3 cellular contexts compared by ENCODE assay signal in the genomic region with DNA sequence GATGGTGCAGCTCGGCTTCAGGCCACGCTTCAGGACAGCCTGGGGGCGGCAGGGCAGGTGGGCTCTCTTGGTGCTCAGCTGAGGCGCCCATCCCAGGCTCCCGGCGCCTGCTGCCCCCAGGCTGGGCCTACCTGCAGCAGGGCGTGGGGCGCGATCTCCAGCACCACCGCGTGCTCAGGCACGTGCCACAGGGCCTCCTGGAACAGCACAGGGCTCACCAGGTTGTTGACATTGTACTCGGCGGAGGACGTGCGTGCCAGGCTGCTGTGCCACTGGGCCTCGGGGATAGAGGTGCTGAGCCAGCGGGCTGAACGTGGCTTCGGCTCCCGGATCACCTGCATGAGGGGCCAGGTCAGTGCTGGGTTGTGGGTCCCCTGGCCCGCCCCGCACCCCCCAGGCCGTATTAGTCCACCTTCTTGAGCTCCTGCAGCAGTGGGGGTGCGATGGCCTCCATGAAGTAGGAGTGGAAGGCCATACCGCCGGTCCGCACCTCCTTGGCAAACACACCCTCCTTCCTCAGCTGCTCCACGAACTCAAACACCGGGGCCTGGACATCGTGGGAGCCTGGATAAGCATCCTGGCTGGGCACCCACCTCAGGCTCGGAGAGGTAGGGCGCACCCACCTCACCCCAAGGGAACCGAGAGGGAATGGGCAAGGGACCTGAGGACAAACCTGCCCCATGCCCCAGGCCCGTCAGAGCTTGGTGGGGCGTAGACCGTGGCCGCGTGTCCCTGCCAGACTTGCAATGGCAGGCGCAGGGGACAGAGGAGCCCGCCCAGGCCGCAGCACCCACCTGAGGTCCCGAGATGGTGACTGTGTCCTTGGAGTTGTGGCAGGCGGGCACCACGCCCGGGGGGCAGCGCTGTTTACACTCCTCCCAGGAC.
TF ChIP-seq lines count a peak whose summit lies in the region.

No MANE protein-coding gene starts in this region.

TF ChIP-seq in HCT116, 20 proteins besides CTCF, POLR2A, EP300 and RAD21:
- TF ChIP-seq FOSL1 (IDR thresholded peaks at IDR 0.05; ENCODE audit: low read depth) (no peak), SRF (IDR thresholded peaks at IDR 0.05; ENCODE audit: low read depth) (no peak), ZNF274 (IDR thresholded peaks at IDR 0.05; ENCODE audit: low read depth, low read length) (no peak), SP1 (IDR thresholded peaks at IDR 0.05; ENCODE audit: low read depth) (no peak), YY1 (IDR thresholded peaks at IDR 0.05; ENCODE audit: extremely low read depth, insufficient replicate concordance, low read depth, low read length) (no peak), CBX3 (IDR thresholded peaks at IDR 0.05; ENCODE audit: low read depth) (no peak), EGR1 (IDR thresholded peaks at IDR 0.05; ENCODE audit: low read depth) (no peak), MAX (IDR thresholded peaks at IDR 0.05) (no peak), TCF7L2 (IDR thresholded peaks at IDR 0.05; ENCODE audit: borderline replicate concordance, extremely low read depth, insufficient read depth, insufficient read length) (no peak)

TF ChIP-seq in K562, 482 proteins besides CTCF, POLR2A, EP300 and RAD21:
- TF ChIP-seq RBM22 (IDR thresholded peaks at IDR 0.05; ENCODE audit: low read depth, low read length, poor library complexity, severe bottlenecking) (peak; percentile 49), RBFOX2 (IDR thresholded peaks at IDR 0.05; ENCODE audit: low read depth, low read length) (peak; percentile 70), ZNF146 (CRISPR knock-in tag; IDR thresholded peaks at IDR 0.05; ENCODE audit: unreplicated experiment) (peak; percentile 3), U2AF1 (optimal IDR thresholded peaks at IDR 0.05; ENCODE audit: low read depth, low read length) (no peak), ZFP36 (IDR thresholded peaks at IDR 0.05; ENCODE audit: low read depth, low read length, partially characterized antibody) (no peak), ASH1L (IDR thresholded peaks at IDR 0.05; ENCODE audit: borderline replicate concordance, low read depth, partially characterized antibody) (no peak), RCOR1 (IDR thresholded peaks at IDR 0.05; ENCODE audit: borderline replicate concordance in 1 of 2, low read depth in 2 of 2, low read length in 2 of 2) (no peak), CBX8 (IDR thresholded peaks at IDR 0.05; ENCODE audit: borderline replicate concordance, extremely low read depth, low read depth, low read length, poor library complexity, severe bottlenecking) (no peak), GATAD2B (IDR thresholded peaks at IDR 0.05; ENCODE audit: borderline replicate concordance) (no peak), PRMT5 (CRISPR knock-in tag; IDR thresholded peaks at IDR 0.05) (no peak), HCFC1 (IDR thresholded peaks at IDR 0.05; ENCODE audit: low read depth, low read length) (no peak), ZC3H8 (IDR thresholded peaks at IDR 0.05) (no peak), SUPT5H (IDR thresholded peaks at IDR 0.05) (peak; percentile 39; the same call in 1 of the 2 replicates), HMGXB4 (CRISPR knock-in tag; IDR thresholded peaks at IDR 0.05) (no peak), POLR2AphosphoS2 (IDR thresholded peaks at IDR 0.05; ENCODE audit: low read length) (peak; percentile 84; the same call in 1 of the 2 replicates), FIP1L1 (IDR thresholded peaks at IDR 0.05; ENCODE audit: low read depth, low read length, poor library complexity, severe bottlenecking) (peak; percentile 37), POLR2G (IDR thresholded peaks at IDR 0.05; ENCODE audit: low read depth, low read length) (peak; percentile 68), MECOM (CRISPR knock-in tag; IDR thresholded peaks at IDR 0.05) (no peak)
- TF ChIP-seq, protein P1, sequence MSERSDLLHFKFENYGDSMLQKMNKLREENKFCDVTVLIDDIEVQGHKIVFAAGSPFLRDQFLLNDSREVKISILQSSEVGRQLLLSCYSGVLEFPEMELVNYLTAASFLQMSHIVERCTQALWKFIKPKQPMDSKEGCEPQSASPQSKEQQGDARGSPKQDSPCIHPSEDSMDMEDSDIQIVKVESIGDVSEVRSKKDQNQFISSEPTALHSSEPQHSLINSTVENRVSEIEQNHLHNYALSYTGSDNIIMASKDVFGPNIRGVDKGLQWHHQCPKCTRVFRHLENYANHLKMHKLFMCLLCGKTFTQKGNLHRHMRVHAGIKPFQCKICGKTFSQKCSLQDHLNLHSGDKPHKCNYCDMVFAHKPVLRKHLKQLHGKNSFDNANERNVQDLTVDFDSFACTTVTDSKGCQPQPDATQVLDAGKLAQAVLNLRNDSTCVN (CRISPR knock-in tag; IDR thresholded peaks at IDR 0.05): no peak
- TF ChIP-seq, protein P2, sequence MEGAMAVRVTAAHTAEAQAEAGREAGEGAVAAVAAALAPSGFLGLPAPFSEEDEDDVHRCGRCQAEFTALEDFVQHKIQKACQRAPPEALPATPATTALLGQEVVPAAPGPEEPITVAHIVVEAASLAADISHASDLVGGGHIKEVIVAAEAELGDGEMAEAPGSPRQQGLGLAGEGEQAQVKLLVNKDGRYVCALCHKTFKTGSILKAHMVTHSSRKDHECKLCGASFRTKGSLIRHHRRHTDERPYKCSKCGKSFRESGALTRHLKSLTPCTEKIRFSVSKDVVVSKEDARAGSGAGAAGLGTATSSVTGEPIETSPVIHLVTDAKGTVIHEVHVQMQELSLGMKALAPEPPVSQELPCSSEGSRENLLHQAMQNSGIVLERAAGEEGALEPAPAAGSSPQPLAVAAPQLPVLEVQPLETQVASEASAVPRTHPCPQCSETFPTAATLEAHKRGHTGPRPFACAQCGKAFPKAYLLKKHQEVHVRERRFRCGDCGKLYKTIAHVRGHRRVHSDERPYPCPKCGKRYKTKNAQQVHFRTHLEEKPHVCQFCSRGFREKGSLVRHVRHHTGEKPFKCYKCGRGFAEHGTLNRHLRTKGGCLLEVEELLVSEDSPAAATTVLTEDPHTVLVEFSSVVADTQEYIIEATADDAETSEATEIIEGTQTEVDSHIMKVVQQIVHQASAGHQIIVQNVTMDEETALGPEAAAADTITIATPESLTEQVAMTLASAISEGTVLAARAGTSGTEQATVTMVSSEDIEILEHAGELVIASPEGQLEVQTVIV (CRISPR knock-in tag; IDR thresholded peaks at IDR 0.05; ENCODE audit: borderline replicate concordance): no peak

TF ChIP-seq in WTC11, 78 proteins besides CTCF, POLR2A, EP300 and RAD21:
- no peak for TF ChIP-seq SOX15 (CRISPR knock-in tag; IDR thresholded peaks at IDR 0.05)
- no peak for TF ChIP-seq MYBL2 (CRISPR knock-in tag; IDR thresholded peaks at IDR 0.05)
- TF ChIP-seq NR2C2 (CRISPR knock-in tag; IDR thresholded peaks at IDR 0.05): no peak
- TF ChIP-seq RORB (CRISPR knock-in tag; IDR thresholded peaks at IDR 0.05): no peak
- TF ChIP-seq, protein P3, sequence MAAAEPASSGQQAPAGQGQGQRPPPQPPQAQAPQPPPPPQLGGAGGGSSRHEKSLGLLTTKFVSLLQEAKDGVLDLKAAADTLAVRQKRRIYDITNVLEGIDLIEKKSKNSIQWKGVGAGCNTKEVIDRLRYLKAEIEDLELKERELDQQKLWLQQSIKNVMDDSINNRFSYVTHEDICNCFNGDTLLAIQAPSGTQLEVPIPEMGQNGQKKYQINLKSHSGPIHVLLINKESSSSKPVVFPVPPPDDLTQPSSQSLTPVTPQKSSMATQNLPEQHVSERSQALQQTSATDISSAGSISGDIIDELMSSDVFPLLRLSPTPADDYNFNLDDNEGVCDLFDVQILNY (CRISPR knock-in tag; IDR thresholded peaks at IDR 0.05): no peak
- TF ChIP-seq, protein P4, sequence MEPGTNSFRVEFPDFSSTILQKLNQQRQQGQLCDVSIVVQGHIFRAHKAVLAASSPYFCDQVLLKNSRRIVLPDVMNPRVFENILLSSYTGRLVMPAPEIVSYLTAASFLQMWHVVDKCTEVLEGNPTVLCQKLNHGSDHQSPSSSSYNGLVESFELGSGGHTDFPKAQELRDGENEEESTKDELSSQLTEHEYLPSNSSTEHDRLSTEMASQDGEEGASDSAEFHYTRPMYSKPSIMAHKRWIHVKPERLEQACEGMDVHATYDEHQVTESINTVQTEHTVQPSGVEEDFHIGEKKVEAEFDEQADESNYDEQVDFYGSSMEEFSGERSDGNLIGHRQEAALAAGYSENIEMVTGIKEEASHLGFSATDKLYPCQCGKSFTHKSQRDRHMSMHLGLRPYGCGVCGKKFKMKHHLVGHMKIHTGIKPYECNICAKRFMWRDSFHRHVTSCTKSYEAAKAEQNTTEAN (CRISPR knock-in tag; IDR thresholded peaks at IDR 0.05): no peak
- TF ChIP-seq, protein P5, sequence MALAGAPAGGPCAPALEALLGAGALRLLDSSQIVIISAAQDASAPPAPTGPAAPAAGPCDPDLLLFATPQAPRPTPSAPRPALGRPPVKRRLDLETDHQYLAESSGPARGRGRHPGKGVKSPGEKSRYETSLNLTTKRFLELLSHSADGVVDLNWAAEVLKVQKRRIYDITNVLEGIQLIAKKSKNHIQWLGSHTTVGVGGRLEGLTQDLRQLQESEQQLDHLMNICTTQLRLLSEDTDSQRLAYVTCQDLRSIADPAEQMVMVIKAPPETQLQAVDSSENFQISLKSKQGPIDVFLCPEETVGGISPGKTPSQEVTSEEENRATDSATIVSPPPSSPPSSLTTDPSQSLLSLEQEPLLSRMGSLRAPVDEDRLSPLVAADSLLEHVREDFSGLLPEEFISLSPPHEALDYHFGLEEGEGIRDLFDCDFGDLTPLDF (CRISPR knock-in tag; IDR thresholded peaks at IDR 0.05): no peak
- TF ChIP-seq NR1H2 (CRISPR knock-in tag; IDR thresholded peaks at IDR 0.05): no peak
- no peak for TF ChIP-seq GABPB1 (CRISPR knock-in tag; IDR thresholded peaks at IDR 0.05)
- no peak for TF ChIP-seq ZNF219 (CRISPR knock-in tag; IDR thresholded peaks at IDR 0.05; ENCODE audit: borderline replicate concordance)
- no peak for TF ChIP-seq RELA (CRISPR knock-in tag; IDR thresholded peaks at IDR 0.05; ENCODE audit: borderline replicate concordance)
- no peak for TF ChIP-seq ETV6 (CRISPR knock-in tag; IDR thresholded peaks at IDR 0.05)
